In genomic region chr17:7668482-7668881, GRCh38 we compare ENCODE assay signal across 35 cellular contexts. TPM values are rescaled to one million over a fixed set of nuclear protein-coding genes. Genes with fewer than 3 reads are reported as not detected.
"Had no signal": no experiment of that assay in that cellular context is flagged by ENCODE, and none has a peak within 500 bp of the region (broad histone marks: within the 10 kb centered on the region; RNA-seq: fewer than 3 reads in every experiment).

No MANE protein-coding gene starts in this region.

- H3K4me1 Mint-ChIP-seq: activated CD4-positive, alpha-beta T cell treated with anti-CD3 and anti-CD28 coated beads, Interleukin-2, amount 10 ng/mL, durations not matched to agents 24 days and 14 days; activated naive CD8-positive, alpha-beta T cell treated with anti-CD3 and anti-CD28 coated beads for 36 hours; activated T-helper 17 cell treated with anti-CD3 and anti-CD28 coated beads, Interleukin-2, amount 50 U/mL, for 72 hours had no signal

- H3K4me2 ChIP-seq: KMS-11 had no signal

- H3K4me3 Mint-ChIP-seq: activated CD4-positive, alpha-beta T cell treated with anti-CD3 and anti-CD28 coated beads, Interleukin-2, amount 10 ng/mL, durations not matched to agents 24 days and 14 days; activated CD8-positive, alpha-beta T cell treated with anti-CD3 and anti-CD28 coated beads for 36 hours; activated naive CD8-positive, alpha-beta T cell treated with anti-CD3 and anti-CD28 coated beads for 36 hours; activated T-cell treated with anti-CD3 and anti-CD28 coated beads, Interleukin-2, amount 50 U/mL, for 72 hours; activated T-helper 17 cell treated with anti-CD3 and anti-CD28 coated beads, Interleukin-2, amount 50 U/mL, for 72 hours had no signal

- H3K27ac ChIP-seq: KMS-11, VCaP had no signal

- DNase-seq: activated CD4-positive, alpha-beta T cell treated with anti-CD3 and anti-CD28 coated beads, Interleukin-2, amount 10 ng/mL, durations not matched to agents 24 days and 14 days; activated CD4-positive, alpha-beta T cell treated with anti-CD3 and anti-CD28 coated beads, Interleukin-2, amount 50 U/mL, for 4 hours; activated CD8-positive, alpha-beta T cell treated with anti-CD3 and anti-CD28 coated beads for 36 hours; activated effector memory CD4-positive, alpha-beta T cell treated with anti-CD3 and anti-CD28 coated beads, Interleukin-2, amount 50 U/mL, for 16 hours; activated naive CD4-positive, alpha-beta T cell; activated naive CD4-positive, alpha-beta T cell treated with anti-CD3 and anti-CD28 coated beads, Interleukin-2, amount 50 U/mL, for 16 hours; activated naive CD8-positive, alpha-beta T cell treated with anti-CD3 and anti-CD28 coated beads for 36 hours; activated T-cell treated with anti-CD3 and anti-CD28 coated beads, Interleukin-2, amount 50 U/mL, for 1 hour; activated T-cell treated with anti-CD3 and anti-CD28 coated beads, Interleukin-2, amount 50 U/mL, for 72 hours; amniotic stem cell; aorta; cerebellar nuclear complex; MM.1S; MV-4-11; NCI-H1417; NCI-H146; NCI-H187; NCI-H2029 treated with DMSO at 0.1 percent for 48 hours; NCI-H2107; NCI-H2171; NCI-H510A; NCI-H526; NCI-H748 treated with DMSO at 0.1 percent for 48 hours; NK-92 treated with Interleukin-12 subunit alpha and Interleukin-12 subunit beta, amount 100 ng/mL, for 24 hours; PC-3; Right ventricle myocardium superior; SW 1271; T-helper 1 cell; T-helper 2 cell; T-helper 9 cell had no signal

- H3K27ac Mint-ChIP-seq: activated CD4-positive, alpha-beta T cell treated with anti-CD3 and anti-CD28 coated beads, Interleukin-2, amount 10 ng/mL, durations not matched to agents 24 days and 14 days; activated CD8-positive, alpha-beta T cell treated with anti-CD3 and anti-CD28 coated beads for 36 hours; activated naive CD8-positive, alpha-beta T cell treated with anti-CD3 and anti-CD28 coated beads for 36 hours; activated T-cell treated with anti-CD3 and anti-CD28 coated beads, Interleukin-2, amount 50 U/mL, for 72 hours; activated T-helper 17 cell treated with anti-CD3 and anti-CD28 coated beads, Interleukin-2, amount 50 U/mL, for 72 hours had no signal

- H3K27me3 Mint-ChIP-seq: activated CD4-positive, alpha-beta T cell treated with anti-CD3 and anti-CD28 coated beads, Interleukin-2, amount 10 ng/mL, durations not matched to agents 24 days and 14 days; activated CD8-positive, alpha-beta T cell treated with anti-CD3 and anti-CD28 coated beads for 36 hours; activated naive CD8-positive, alpha-beta T cell treated with anti-CD3 and anti-CD28 coated beads for 36 hours; activated T-helper 17 cell treated with anti-CD3 and anti-CD28 coated beads, Interleukin-2, amount 50 U/mL, for 72 hours had no signal

- H3K9ac ChIP-seq: KMS-11 had no signal

RNA-seq across cellular contexts. Expression of gene ATP1B2, which starts 17.8 kb away (rescaled TPM):
- total RNA-seq: LHCN-M2, PC-3 had no signal

RNA-seq across cellular contexts. Expression of gene EFNB3, which starts 36.5 kb away (rescaled TPM):
- total RNA-seq: activated CD4-positive, alpha-beta T cell treated with anti-CD3 and anti-CD28 coated beads, Interleukin-2, amount 10 ng/mL, durations not matched to agents 24 days and 14 days; activated CD8-positive, alpha-beta T cell treated with anti-CD3 and anti-CD28 coated beads for 36 hours; activated naive CD8-positive, alpha-beta T cell treated with anti-CD3 and anti-CD28 coated beads for 36 hours; activated T-cell treated with anti-CD3 and anti-CD28 coated beads, Interleukin-2, amount 50 U/mL, for 72 hours; activated T-helper 17 cell treated with anti-CD3 and anti-CD28 coated beads, Interleukin-2, amount 50 U/mL, for 72 hours had no signal

RNA-seq across cellular contexts. Expression of gene SHBG, which starts 38.5 kb away (rescaled TPM):
- total RNA-seq: activated CD4-positive, alpha-beta T cell treated with anti-CD3 and anti-CD28 coated beads, Interleukin-2, amount 10 ng/mL, durations not matched to agents 24 days and 14 days; activated CD8-positive, alpha-beta memory T cell treated with anti-CD3 and anti-CD28 coated beads for 36 hours; activated CD8-positive, alpha-beta T cell treated with anti-CD3 and anti-CD28 coated beads for 36 hours; activated naive CD8-positive, alpha-beta T cell treated with anti-CD3 and anti-CD28 coated beads for 36 hours; PC-3 had no signal
